Comparison of ENCODE assay signal across 20 cellular contexts in genomic region chr16:66131156-66131807, GRCh38.
DNase-seq lines count a peak whose midpoint lies in the region; ATAC-seq, FAIRE-seq and TF ChIP-seq lines count a peak whose summit lies in the region.
"Had no signal": no experiment of that assay in that cellular context is flagged by ENCODE, and none has a peak within 500 bp of the region (broad histone marks: within the 10 kb centered on the region; RNA-seq: fewer than 3 reads in every experiment).

No MANE protein-coding gene starts in this region.

- no peaks in the 10 kb centered on the region for H3K79me2 ChIP-seq in HepG2 (ENCODE audit: insufficient read depth, low read length)

- BruUV-seq in HepG2 (replicated peaks; lab: Mats Ljungman, UMichigan), result no TSS peak

- in situ Hi-C loops in HepG2 (cut with HindIII; ENCODE audit: extremely low pct_ligation_motif_present, low pct_unique_long_range_greater_than_20kb) (no loop called here), GM13976 (cut with MboI; ENCODE audit: low sequenced_read_pairs, unreplicated experiment) (no loop called here)

- H3K4me1 ChIP-seq in HepG2 (ENCODE audit: insufficient read depth, low read length) (no peaks in the 10 kb centered on the region), right lobe of liver (no peaks in the 10 kb centered on the region), uterus (no peaks in the 10 kb centered on the region)
- H3K4me1 ChIP-seq: pancreas had no signal

- no peak for TF ChIP-seq RAD21 in HepG2 (CRISPR knock-in tag; IDR thresholded peaks at IDR 0.05)

- DNase-seq in HepG2 (ENCODE audit: low spot score) (no peak), right lobe of liver (no peak), SW480 (ENCODE audit: low spot score) (peak; percentile 69), iris pigment epithelial cell (ENCODE audit: low read depth) (peak; percentile 81), uterus (no peak), lower leg skin (ENCODE audit: low spot score in 2 of 2) (no peak), GM13976 (ENCODE audit: low spot score) (no peak)
- DNase-seq: 8988T; activated CD4-positive, alpha-beta T cell treated with anti-CD3 and anti-CD28 coated beads, Interleukin-2, amount 50 U/mL, for 1 hour; activated naive CD8-positive, alpha-beta T cell treated with anti-CD3 and anti-CD28 coated beads, Interleukin-2, amount 10 ng/mL, durations not matched to agents 7 days and 5 days; activated T-cell treated with anti-CD3 and anti-CD28 coated beads, Interleukin-2, amount 50 U/mL, for 1 hour; CD8-positive, alpha-beta T cell; NCI-H187; pancreas; transverse colon had no signal

- under 1% methylated on average over 5 of the region's 5 CpGs for WGBS in HepG2 (ENCODE audit: low lambda C conversion rate)
- WGBS in right lobe of liver (ENCODE audit: insufficient coverage, low coverage, low lambda C conversion rate, missing lambda C conversion rate), result 33% methylated on average over 5 of the region's 5 CpGs
- 92 to 93% methylated on average over 5 of the region's 5 CpGs for WGBS in lower leg skin, 2 donors

- H3K9me3 ChIP-seq in HepG2 (ENCODE audit: low read length), result no peaks in the 10 kb centered on the region
- H3K9me3 ChIP-seq in right lobe of liver, result no peaks in the 10 kb centered on the region
- H3K9me3 ChIP-seq in uterus, result no peaks in the 10 kb centered on the region
- H3K9me3 ChIP-seq: pancreas, transverse colon had no signal

- H3K9ac ChIP-seq in HepG2 (ENCODE audit: insufficient read depth, low read depth, low read length), result no peak overlapping the region

- intact Hi-C loops in HepG2 (cut with micrococcal nuclease; ENCODE audit: unreplicated experiment) (no loop called here), right lobe of liver (cut with DNase I) (no loop called here), uterus (cut with DNase I; ENCODE audit: low total_unique reads) (no loop called here), lower leg skin (cut with DNase I; ENCODE audit: low total_unique reads) (no loop called here)

- H3K36me3 ChIP-seq in HepG2 (replicated peaks in 1 of 2; ENCODE audit: control insufficient read depth in 1 of 2, insufficient read depth in 2 of 2, low read length in 2 of 2) (no peaks in the 10 kb centered on the region), right lobe of liver (no peaks in the 10 kb centered on the region), uterus (no peaks in the 10 kb centered on the region)
- H3K36me3 ChIP-seq: pancreas, transverse colon had no signal

- H3K4me2 ChIP-seq in HepG2 (ENCODE audit: low read depth, low read length), result no peak overlapping the region

- ATAC-seq in HepG2, result no peak
- no peak for ATAC-seq in right lobe of liver
- ATAC-seq in GM18868 (IDR thresholded peaks at IDR 0.05; ENCODE audit: unreplicated experiment), result no peak
- ATAC-seq: CD8-positive, alpha-beta T cell; pancreas; stimulated activated effector memory CD8-positive, alpha-beta T cell treated with anti-CD3 and anti-CD28 coated beads, Interleukin-12 subunit alpha, Interleukin-12 subunit beta, amount 100 ng/mL, for 72 hours had no signal

- H3K4me3 ChIP-seq in HepG2 (replicated peaks in 1 of 3; ENCODE audit: insufficient read depth in 1 of 3, low read depth in 2 of 3, low read length in 3 of 3) (no peak overlapping the region), right lobe of liver (no peak overlapping the region), uterus (no peak overlapping the region), lower leg skin (ENCODE audit: low read depth, poor library complexity, severe bottlenecking) (no peak overlapping the region)
- H3K4me3 ChIP-seq: pancreas, transverse colon had no signal

- CTCF ChIA-PET in HepG2 (lab: Yijun Ruan, JAX; ENCODE audit: low intra/inter-chr PET ratio, low total read pairs), result no interaction called here

- POLR2A ChIA-PET in HepG2 (lab: Yijun Ruan, JAX), result no interaction called here

- FAIRE-seq in HepG2 (lab: Jason Lieb, UNC), result no peak
- FAIRE-seq: colon, G401.6, pancreas, TTC549 had no signal

- no peaks in the 10 kb centered on the region for H4K20me1 ChIP-seq in HepG2 (ENCODE audit: insufficient read depth, low read length)

- no peak for TF ChIP-seq POLR2A in HepG2 (IDR thresholded peaks at IDR 0.05; ENCODE audit: insufficient read depth in 1 of 2, low read depth in 2 of 2, low read length in 2 of 2)
- TF ChIP-seq POLR2A in right lobe of liver (IDR thresholded peaks at IDR 0.05), result no peak
- no peak for TF ChIP-seq POLR2A in uterus (IDR thresholded peaks at IDR 0.05)
- no peak for TF ChIP-seq POLR2A in lower leg skin (IDR thresholded peaks at IDR 0.05)

- H3K27ac ChIP-seq in HepG2 (ENCODE audit: extremely low read length, insufficient read depth, low read length) (no peak overlapping the region), right lobe of liver (no peak overlapping the region), uterus (peak overlapping the region; percentile 22 to 26)
- H3K27ac ChIP-seq: pancreas, transverse colon had no signal

- TF ChIP-seq CTCF in HepG2 (CRISPR knock-in tag; IDR thresholded peaks at IDR 0.05) (no peak), right lobe of liver (IDR thresholded peaks at IDR 0.05) (no peak), uterus (IDR thresholded peaks at IDR 0.05) (no peak), lower leg skin (IDR thresholded peaks at IDR 0.05) (no peak), GM13976 (IDR thresholded peaks at IDR 0.05; ENCODE audit: borderline replicate concordance, control extremely low read depth, extremely low read depth, insufficient read depth, missing control alignments) (no peak)

- TF ChIP-seq EP300 in HepG2 (IDR thresholded peaks at IDR 0.05; ENCODE audit: low read depth in 2 of 2, low read length in 2 of 2) (no peak), HepG2 (CRISPR knock-in tag; IDR thresholded peaks at IDR 0.05; ENCODE audit: borderline replicate concordance) (no peak)

- H3K27me3 ChIP-seq in HepG2 (ENCODE audit: control insufficient read depth in 1 of 2, insufficient read depth in 2 of 2, low read length in 2 of 2) (peaks cover 7 to 48% of the 10 kb centered on the region in 2 experiments), right lobe of liver (no peaks in the 10 kb centered on the region), uterus (no peaks in the 10 kb centered on the region)
- H3K27me3 ChIP-seq: pancreas, transverse colon had no signal

- H2AFZ ChIP-seq in HepG2 (ENCODE audit: low read length), result no peak overlapping the region

TF ChIP-seq in HepG2, 621 proteins besides CTCF, POLR2A, EP300 and RAD21:
- TF ChIP-seq GRHL1 (CRISPR knock-in tag; conservative IDR thresholded peaks at IDR 0.05), result no peak
- TF ChIP-seq NFE2L2 (IDR thresholded peaks at IDR 0.05; ENCODE audit: low read length), result peak; percentile 17; the same call in 1 of the 2 replicates
- TF ChIP-seq NFKB2 (CRISPR knock-in tag; IDR thresholded peaks at IDR 0.05; ENCODE audit: borderline replicate concordance), result no peak
TF ChIP-seq in HepG2: peak in this region for 1.

Comparison
In these comparisons a context has a peak if more than half of its experiments do, and no peak if none do; other contexts are left out.
1. DNase-seq: peak in SW480 (single experiment) and iris pigment epithelial cell (single experiment); none in HepG2 (single experiment), right lobe of liver (0 of 3), uterus (0 of 2), lower leg skin (0 of 2) and GM13976 (single experiment).
2. H3K27ac ChIP-seq: peak in uterus (2 of 2); none in HepG2 (single experiment) and right lobe of liver (0 of 3).